8 cellular contexts compared by ENCODE assay signal in the genomic region with DNA sequence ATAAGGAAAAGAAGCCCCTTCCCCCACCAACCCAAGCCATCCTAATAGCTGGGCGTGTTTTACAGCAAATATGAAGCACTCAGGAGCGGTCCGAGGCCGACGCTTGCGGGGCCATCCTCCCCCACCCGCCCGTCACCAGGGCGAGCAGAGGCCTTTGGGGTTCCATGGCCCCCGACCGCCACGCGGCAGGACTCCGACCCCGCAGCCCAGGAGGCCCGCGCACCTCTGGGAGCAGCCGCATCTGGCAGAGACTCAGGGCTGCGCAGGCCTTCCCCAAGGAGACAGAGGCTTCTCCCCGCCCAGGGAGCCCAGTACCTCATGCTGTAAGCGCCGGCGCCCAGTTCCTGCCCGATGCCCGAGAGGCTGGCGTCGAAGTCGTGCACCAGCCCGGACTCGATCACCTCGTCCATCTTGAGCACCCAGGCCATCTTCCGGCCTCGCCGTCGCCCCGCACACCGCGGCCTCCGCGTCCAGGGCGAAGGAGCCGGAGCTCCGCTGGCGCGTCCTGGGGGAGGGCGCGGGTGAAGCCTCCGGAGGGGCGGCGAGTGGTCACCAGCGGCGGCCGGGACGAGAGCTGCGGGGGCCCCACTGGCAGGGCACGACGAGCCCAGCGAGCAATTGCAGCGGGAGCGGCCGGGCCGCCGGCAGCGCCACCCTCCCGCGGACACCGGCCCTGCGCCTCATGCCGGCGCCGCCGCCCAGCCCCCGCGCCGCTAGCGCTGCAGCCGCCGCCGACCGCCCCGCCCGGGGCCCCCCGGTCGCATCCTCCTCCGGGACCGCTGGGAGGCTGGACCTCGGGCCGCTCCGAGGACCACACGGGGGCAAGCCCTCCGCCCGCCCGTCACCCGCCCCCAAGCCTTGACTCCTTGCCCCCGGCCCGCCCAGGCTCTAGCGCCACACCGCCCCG. TPM values are rescaled to one million over a fixed set of nuclear protein-coding genes. Genes with fewer than 3 reads are reported as not detected.
A peak's percentile ranks its signal among the peaks of the same experiment; 100 is the strongest.
DNase-seq lines count a peak whose midpoint lies in the region; ATAC-seq and TF ChIP-seq lines count a peak whose summit lies in the region.

No MANE protein-coding gene starts in this region.

- peak overlapping the region; percentile 96 for H3K4me3 Mint-ChIP-seq in progenitor cell of endocrine pancreas (ENCODE audit: low read depth)

- peaks cover 32% of the 10 kb centered on the region for H3F3A ChIP-seq in SK-N-SH (replicated peaks; ENCODE audit: insufficient read depth)

- peaks cover 42 to 53% (median 52%) of the 10 kb centered on the region in 11 experiments for H4K20me1 ChIP-seq in BLaER1 treated with 17β-estradiol and CSF1 and Interleukin-3, amounts not matched to agents 10 nM and 100 nM
- peaks cover 49% of the 10 kb centered on the region for H4K20me1 ChIP-seq in SK-N-SH (ENCODE audit: insufficient read depth)

- ATAC-seq in GM18868 (IDR thresholded peaks at IDR 0.05; ENCODE audit: unreplicated experiment), result peak; percentile 16
- ATAC-seq in HG03103 (IDR thresholded peaks at IDR 0.05; ENCODE audit: low read depth, unreplicated experiment), result peak; percentile 8

- TF ChIP-seq RAD21 in SK-N-SH (IDR thresholded peaks at IDR 0.05; ENCODE audit: low read length), result no peak

- POLR2A ChIA-PET in SK-N-SH (lab: Yijun Ruan, JAX), result interaction anchor here (0.7 to 1.3 kb wide), 2 partner anchors 30 to 162 kb away, joined by 3 read pairs; no protein-coding TSS in a partner anchor

- no peaks in the 10 kb centered on the region for H3K36me3 Mint-ChIP-seq in progenitor cell of endocrine pancreas (ENCODE audit: insufficient read depth)

- H3K36me3 ChIP-seq in BLaER1 treated with 17β-estradiol and CSF1 and Interleukin-3, amounts not matched to agents 10 nM and 100 nM, result peaks cover 0 to 11% (median 2%) of the 10 kb centered on the region in 11 experiments; a peak in 7 of 22 replicates
- H3K36me3 ChIP-seq in SK-N-SH (replicated peaks in 1 of 2; ENCODE audit: control insufficient read depth in 1 of 2, insufficient read depth in 2 of 2, low read length in 1 of 2) (no peaks in the 10 kb centered on the region), adrenal gland (replicated peaks in 1 of 2) (no peaks in the 10 kb centered on the region), right atrium auricular region (no peaks in the 10 kb centered on the region)

- peaks cover 0 to 5% (median 0%) of the 10 kb centered on the region in 11 experiments; a peak in 1 of 22 replicates for H3K9me3 ChIP-seq in BLaER1 treated with 17β-estradiol and CSF1 and Interleukin-3, amounts not matched to agents 10 nM and 100 nM (replicated peaks in 1 of 11)
- H3K9me3 ChIP-seq in SK-N-SH (no peaks in the 10 kb centered on the region), adrenal gland (replicated peaks in 1 of 3) (no peaks in the 10 kb centered on the region), right atrium auricular region (no peaks in the 10 kb centered on the region)

- WGBS in SK-N-SH (ENCODE audit: low lambda C conversion rate), result 1% methylated on average over 19 of the region's 99 CpGs
- 0 to 1% (median 0%) methylated on average over 10 to 99 of the region's 99 CpGs for WGBS in adrenal gland, 4 donors

- peak overlapping the region; percentile 79 to 97 (median 91) for H3K4me2 ChIP-seq in BLaER1 treated with 17β-estradiol and CSF1 and Interleukin-3, amounts not matched to agents 10 nM and 100 nM
- peak overlapping the region; percentile 85 for H3K4me2 ChIP-seq in SK-N-SH

- no peaks in the 10 kb centered on the region for H3K27me3 ChIP-seq in BLaER1 treated with 17β-estradiol and CSF1 and Interleukin-3, amounts not matched to agents 10 nM and 100 nM
- H3K27me3 ChIP-seq in SK-N-SH (ENCODE audit: insufficient read depth), result no peaks in the 10 kb centered on the region
- no peaks in the 10 kb centered on the region for H3K27me3 ChIP-seq in adrenal gland
- H3K27me3 ChIP-seq in right atrium auricular region, result no peaks in the 10 kb centered on the region

- TF ChIP-seq POLR2A in adrenal gland (IDR thresholded peaks at IDR 0.05), result peak; percentile 62 to 75

- DNase-seq in SK-N-SH, result peak; percentile 84
- DNase-seq in adrenal gland, result peak; percentile 59 to 81 (median 68)
- DNase-seq in right atrium auricular region (ENCODE audit: low spot score), result peak; percentile 70
- peak; percentile 51 for DNase-seq in progenitor cell of endocrine pancreas (ENCODE audit: low spot score, unreplicated experiment)
- no peak for DNase-seq in NCI-H1436 (lab: John Stamatoyannopoulos, UW)

- peak overlapping the region; percentile 92 to 99 (median 98) for H3K9ac ChIP-seq in BLaER1 treated with 17β-estradiol and CSF1 and Interleukin-3, amounts not matched to agents 10 nM and 100 nM
- H3K9ac ChIP-seq in SK-N-SH, result peak overlapping the region; percentile 88

- intact Hi-C loops in adrenal gland (cut with DNase I), result loop anchor here in 1 of 2 donors (10.0 kb wide), 1 partner anchor 105 kb away; no protein-coding TSS in a partner anchor

- H3K27ac Mint-ChIP-seq in progenitor cell of endocrine pancreas, result peak overlapping the region; percentile 91

- H3K79me2 ChIP-seq in SK-N-SH (ENCODE audit: insufficient read depth), result peaks cover 51% of the 10 kb centered on the region

- H3K4me1 ChIP-seq in BLaER1 treated with 17β-estradiol and CSF1 and Interleukin-3, amounts not matched to agents 10 nM and 100 nM, result peaks cover 25 to 47% (median 35%) of the 10 kb centered on the region in 10 experiments
- H3K4me1 ChIP-seq in SK-N-SH (ENCODE audit: control insufficient read depth in 1 of 2, insufficient read depth in 2 of 2, low read depth in 1 of 2, low read length in 1 of 2) (peaks cover 16 to 17% of the 10 kb centered on the region in 2 experiments; a peak in 3 of 4 replicates), adrenal gland (replicated peaks in 1 of 2) (peaks cover 20 to 50% of the 10 kb centered on the region in 2 donors), right atrium auricular region (peaks cover 0 to 41% of the 10 kb centered on the region in 2 donors)

- H3K9me2 ChIP-seq in SK-N-SH, result no peaks in the 10 kb centered on the region

- H3K27ac ChIP-seq in BLaER1 treated with 17β-estradiol and CSF1 and Interleukin-3, amounts not matched to agents 10 nM and 100 nM, result peak overlapping the region; percentile 87 to 98 (median 96)
- H3K27ac ChIP-seq in SK-N-SH (ENCODE audit: low read depth in 2 of 2, low read length in 1 of 2) (peak overlapping the region; percentile 81 to 85), adrenal gland (peak overlapping the region; percentile 91 to 100 (median 96)), right atrium auricular region (peak overlapping the region; percentile 92 to 97)

- H3K27me3 Mint-ChIP-seq in progenitor cell of endocrine pancreas, result no peaks in the 10 kb centered on the region

- peaks cover 36% of the 10 kb centered on the region for H3K4me1 Mint-ChIP-seq in progenitor cell of endocrine pancreas (ENCODE audit: low read depth)

- TF ChIP-seq CTCF in SK-N-SH (IDR thresholded peaks at IDR 0.05) (no peak; the same call in none of the 2 replicates), adrenal gland (IDR thresholded peaks at IDR 0.05) (peak in 2 of 6 experiments; percentile 32 to 54), right atrium auricular region (IDR thresholded peaks at IDR 0.05) (peak in 1 of 2 donors; percentile 39), progenitor cell of endocrine pancreas (IDR thresholded peaks at IDR 0.05; ENCODE audit: unreplicated experiment) (peak; percentile 46)

- peak overlapping the region; percentile 92 to 99 (median 97) for H3K4me3 ChIP-seq in BLaER1 treated with 17β-estradiol and CSF1 and Interleukin-3, amounts not matched to agents 10 nM and 100 nM
- peak overlapping the region; percentile 78 to 97 for H3K4me3 ChIP-seq in SK-N-SH (ENCODE audit: low read depth in 2 of 2, low read length in 1 of 2)
- H3K4me3 ChIP-seq in adrenal gland, result peak overlapping the region; percentile 40 to 90 (median 60)
- H3K4me3 ChIP-seq in right atrium auricular region, result peak overlapping the region; percentile 92 to 95

- H3K9me3 Mint-ChIP-seq in progenitor cell of endocrine pancreas (ENCODE audit: low read depth), result no peaks in the 10 kb centered on the region

- H2AFZ ChIP-seq in SK-N-SH (ENCODE audit: low read depth), result no peak overlapping the region

- CTCF ChIA-PET in SK-N-SH (lab: Yijun Ruan, JAX), result interaction anchor here (1.0 to 1.8 kb wide), 5 partner anchors 45 to 348 kb away, joined by 3 to 6 read pairs (median 4); no protein-coding TSS in a partner anchor

- no peak for TF ChIP-seq EP300 in SK-N-SH (IDR thresholded peaks at IDR 0.05; ENCODE audit: borderline replicate concordance in 1 of 2, low read depth in 1 of 2, low read length in 1 of 2)

TF ChIP-seq in SK-N-SH, 30 proteins besides CTCF, POLR2A, EP300 and RAD21 (continues in another document):
- no peak for TF ChIP-seq MXI1 (IDR thresholded peaks at IDR 0.05; ENCODE audit: low read depth, low read length)
- TF ChIP-seq GATA2 (CRISPR knock-in tag; IDR thresholded peaks at IDR 0.05), result 0 out of 2 replicates have a peak, but pooled peaks have one; percentile 5
- TF ChIP-seq, protein P1, sequence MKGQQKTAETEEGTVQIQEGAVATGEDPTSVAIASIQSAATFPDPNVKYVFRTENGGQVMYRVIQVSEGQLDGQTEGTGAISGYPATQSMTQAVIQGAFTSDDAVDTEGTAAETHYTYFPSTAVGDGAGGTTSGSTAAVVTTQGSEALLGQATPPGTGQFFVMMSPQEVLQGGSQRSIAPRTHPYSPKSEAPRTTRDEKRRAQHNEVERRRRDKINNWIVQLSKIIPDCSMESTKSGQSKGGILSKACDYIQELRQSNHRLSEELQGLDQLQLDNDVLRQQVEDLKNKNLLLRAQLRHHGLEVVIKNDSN (IDR thresholded peaks at IDR 0.05; ENCODE audit: borderline replicate concordance, low read depth), result no peak
- TF ChIP-seq, protein P2, sequence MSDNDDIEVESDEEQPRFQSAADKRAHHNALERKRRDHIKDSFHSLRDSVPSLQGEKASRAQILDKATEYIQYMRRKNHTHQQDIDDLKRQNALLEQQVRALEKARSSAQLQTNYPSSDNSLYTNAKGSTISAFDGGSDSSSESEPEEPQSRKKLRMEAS (IDR thresholded peaks at IDR 0.05; ENCODE audit: low read depth), result no peak
- TF ChIP-seq, protein P3, sequence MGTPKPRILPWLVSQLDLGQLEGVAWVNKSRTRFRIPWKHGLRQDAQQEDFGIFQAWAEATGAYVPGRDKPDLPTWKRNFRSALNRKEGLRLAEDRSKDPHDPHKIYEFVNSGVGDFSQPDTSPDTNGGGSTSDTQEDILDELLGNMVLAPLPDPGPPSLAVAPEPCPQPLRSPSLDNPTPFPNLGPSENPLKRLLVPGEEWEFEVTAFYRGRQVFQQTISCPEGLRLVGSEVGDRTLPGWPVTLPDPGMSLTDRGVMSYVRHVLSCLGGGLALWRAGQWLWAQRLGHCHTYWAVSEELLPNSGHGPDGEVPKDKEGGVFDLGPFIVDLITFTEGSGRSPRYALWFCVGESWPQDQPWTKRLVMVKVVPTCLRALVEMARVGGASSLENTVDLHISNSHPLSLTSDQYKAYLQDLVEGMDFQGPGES (IDR thresholded peaks at IDR 0.05; ENCODE audit: low read depth, low read length), result no peak
- no peak for TF ChIP-seq TAF1 (IDR thresholded peaks at IDR 0.05; ENCODE audit: borderline replicate concordance, low read depth, low read length)

RNA-seq across cellular contexts. Expression of a gene that starts 0.5 kb away (rescaled TPM):
- polyA plus RNA-seq in SK-N-SH (2012; rRNA removed), result 45.5 and 64.0 TPM in 2 replicates
- 52.7 and 57.3 TPM in 2 replicates for polyA plus RNA-seq in SK-N-SH (2012; cell fraction: cytosol; rRNA removed)
- polyA plus RNA-seq in SK-N-SH (2012; cell fraction: nucleus; rRNA removed), result 124 and 195 TPM in 2 replicates
- 10 to 100 TPM; 35.0 to 74.5 (median 50.5) TPM for total RNA-seq in adrenal gland
- 10 to 100 TPM; 23.7 to 57.4 (median 29.0) TPM for polyA plus RNA-seq in adrenal gland
- total RNA-seq in right atrium auricular region, result 10 to 100 TPM; 41.5 to 53.9 TPM
- total RNA-seq in progenitor cell of endocrine pancreas, result 78.1 and 86.7 TPM in 2 replicates
